Comparison of ENCODE assay signal across 24 cellular contexts in genomic region chr12:47023944-47024343, GRCh38.
"Had no signal": no experiment of that assay in that cellular context is flagged by ENCODE, and none has a peak within 500 bp of the region (broad histone marks: within the 10 kb centered on the region; RNA-seq: fewer than 3 reads in every experiment).

No MANE protein-coding gene starts in this region.

- H3K4me3 ChIP-seq: adrenal gland, body of pancreas, left ventricle myocardium inferior, right atrium auricular region, spleen, upper lobe of left lung, vagina had no signal

- H3K27ac ChIP-seq: adrenal gland, body of pancreas, left ventricle myocardium inferior, right atrium auricular region, spleen, upper lobe of left lung, vagina, WERI-Rb-1 had no signal

- H3K36me3 ChIP-seq: adrenal gland, left ventricle myocardium inferior, right atrium auricular region, spleen, upper lobe of left lung, vagina, WERI-Rb-1 had no signal

- H3K27me3 ChIP-seq: adrenal gland, body of pancreas, right atrium auricular region, spleen, upper lobe of left lung, vagina had no signal

- H3K4me1 ChIP-seq: adrenal gland, body of pancreas, left ventricle myocardium inferior, spleen, upper lobe of left lung, vagina had no signal

- H3K9me3 ChIP-seq: adrenal gland, body of pancreas, left ventricle myocardium inferior, right atrium auricular region, spleen, upper lobe of left lung, vagina had no signal

- ATAC-seq: activated CD4-positive, CD25-positive, alpha-beta regulatory T cell treated with anti-CD3 and anti-CD28 coated beads, Interleukin-2, amount 50 U/mL, for 24 hours; body of pancreas; effector memory CD8-positive, alpha-beta T cell; esophagus mucosa; naive thymus-derived CD8-positive, alpha-beta T cell; stimulated activated naive CD8-positive, alpha-beta T cell treated with anti-CD3 and anti-CD28 coated beads, Interleukin-15, Interleukin-2, amounts not matched to agents 100 U/mL and 50 U/mL, for 24 hours; T-helper 17 cell had no signal

- DNase-seq: activated CD4-positive, alpha-beta T cell treated with anti-CD3 and anti-CD28 coated beads for 48 hours; activated CD4-positive, alpha-beta T cell treated with anti-CD3 and anti-CD28 coated beads, Interleukin-2, amount 50 U/mL, for 48 hours; activated CD8-positive, alpha-beta memory T cell treated with anti-CD3 and anti-CD28 coated beads for 24 hours; activated effector memory CD4-positive, alpha-beta T cell treated with anti-CD3 and anti-CD28 coated beads, Interleukin-2, amount 50 U/mL, for 16 hours; activated naive CD4-positive, alpha-beta T cell treated with anti-CD3 and anti-CD28 coated beads for 36 hours; activated naive CD8-positive, alpha-beta T cell treated with anti-CD3 and anti-CD28 coated beads for 36 hours; adrenal gland; body of pancreas; cortex of kidney; effector memory CD8-positive, alpha-beta T cell; head of caudate nucleus; left ventricle myocardium inferior; naive thymus-derived CD8-positive, alpha-beta T cell; nucleus accumbens; spleen; stimulated activated CD4-positive, alpha-beta T cell treated with anti-CD3 and anti-CD28 coated beads, Interleukin-4, amount 100 ng/mL, for 1 hour; stimulated activated naive CD8-positive, alpha-beta T cell treated with anti-CD3 and anti-CD28 coated beads, Interleukin-15, Interleukin-2, amounts not matched to agents 100 U/mL and 50 U/mL, for 24 hours; T-helper 17 cell; upper lobe of left lung; WERI-Rb-1 had no signal
